22 cellular contexts compared by ENCODE assay signal in genomic region chr13:83515267-83515666, GRCh38.
DNase-seq lines count a peak whose midpoint lies in the region; ATAC-seq and TF ChIP-seq lines count a peak whose summit lies in the region.
"Had no signal": no experiment of that assay in that cellular context is flagged by ENCODE, and none has a peak within 500 bp of the region (broad histone marks: within the 10 kb centered on the region; RNA-seq: fewer than 3 reads in every experiment).

No MANE protein-coding gene starts in this region.

- DNase-seq in DMS53 (lab: John Stamatoyannopoulos, UW) (peak; percentile 40), DMS53 treated with DMSO at 0.1 percent for 48 hours (lab: John Stamatoyannopoulos, UW; ENCODE audit: unreplicated experiment) (no peak), NCI-H69 (lab: John Stamatoyannopoulos, UW) (peak; percentile 10), dedifferentiated amniotic fluid mesenchymal stem cell (ENCODE audit: extremely low spot score) (peak; percentile 54), renal cortical epithelial cell (ENCODE audit: low read depth) (peak; percentile 11), natural killer cell (no peak), mesenchymal stem cell (no peak), NCI-H1694 treated with DMSO at 0.1 percent for 48 hours (lab: John Stamatoyannopoulos, UW) (no peak)
- DNase-seq: 8988T; activated CD8-positive, alpha-beta T cell treated with anti-CD3 and anti-CD28 coated beads for 36 hours; activated naive CD8-positive, alpha-beta T cell treated with anti-CD3 and anti-CD28 coated beads, Interleukin-2, amount 50 U/mL, for 24 hours; CD8-positive, alpha-beta T cell; heart right ventricle; KG1; kidney; NCI-H146; NCI-H446; stimulated activated CD4-positive, alpha-beta T cell treated with anti-CD3 and anti-CD28 coated beads, Interleukin-2, amount 100 ng/mL, for 48 hours; thyroid gland had no signal

- no peak overlapping the region for H2BK12ac ChIP-seq in mesenchymal stem cell (ENCODE audit: low read length in 2 of 2)

- no peaks in the 10 kb centered on the region for H3K27me3 Mint-ChIP-seq in natural killer cell (ENCODE audit: low read depth in 2 of 2)
- H3K27me3 Mint-ChIP-seq: activated CD8-positive, alpha-beta T cell treated with anti-CD3 and anti-CD28 coated beads for 36 hours; activated naive CD8-positive, alpha-beta T cell treated with anti-CD3 and anti-CD28 coated beads, Interleukin-2, amount 50 U/mL, for 24 hours had no signal

- no peak overlapping the region for H3K27ac ChIP-seq in mesenchymal stem cell (ENCODE audit: low read length, poor library complexity, severe bottlenecking)
- H3K27ac ChIP-seq: heart right ventricle, thyroid gland, VCaP had no signal

- peaks cover 9 to 26% of the 10 kb centered on the region in 2 donors for H3K9me3 Mint-ChIP-seq in natural killer cell

- H4K8ac ChIP-seq in mesenchymal stem cell (ENCODE audit: low read length): no peak overlapping the region

- H3K23ac ChIP-seq in mesenchymal stem cell (ENCODE audit: low read length in 2 of 2): no peak overlapping the region

- no peak overlapping the region for H2AK5ac ChIP-seq in mesenchymal stem cell (ENCODE audit: low read length, severe bottlenecking)

- H3K4me2 ChIP-seq in mesenchymal stem cell (ENCODE audit: low read length, poor library complexity, severe bottlenecking): no peak overlapping the region

- H2AFZ ChIP-seq in mesenchymal stem cell (ENCODE audit: low read depth, low read length): no peak overlapping the region

- no peaks in the 10 kb centered on the region for H3K9me3 ChIP-seq in mesenchymal stem cell (ENCODE audit: control insufficient read depth, low read length)
- H3K9me3 ChIP-seq: thyroid gland had no signal

- H3K36me3 ChIP-seq in mesenchymal stem cell (ENCODE audit: control insufficient read depth in 1 of 2, insufficient read depth in 2 of 2, low read depth in 1 of 2, low read length in 2 of 2): no peaks in the 10 kb centered on the region
- H3K36me3 ChIP-seq: heart right ventricle, thyroid gland had no signal

- no peak overlapping the region for H3K4me3 ChIP-seq in mesenchymal stem cell (ENCODE audit: insufficient read depth in 1 of 2, low read depth in 1 of 2, low read length in 2 of 2)
- H3K4me3 ChIP-seq: heart right ventricle, thyroid gland had no signal

- no peak overlapping the region for H3K4ac ChIP-seq in mesenchymal stem cell (ENCODE audit: low read depth in 1 of 2, low read length in 2 of 2)

- no peaks in the 10 kb centered on the region for H3K27me3 ChIP-seq in mesenchymal stem cell (ENCODE audit: control insufficient read depth in 1 of 2, insufficient read depth in 1 of 2, low read length in 2 of 2)
- H3K27me3 ChIP-seq: heart right ventricle, thyroid gland had no signal

- H2BK15ac ChIP-seq in mesenchymal stem cell (ENCODE audit: low read depth, poor library complexity, severe bottlenecking): no peak overlapping the region

- no peak overlapping the region for H3K14ac ChIP-seq in mesenchymal stem cell (ENCODE audit: low read length in 2 of 2)

- no peak for TF ChIP-seq CTCF in natural killer cell (IDR thresholded peaks at IDR 0.05)

- ATAC-seq in natural killer cell: no peak
- ATAC-seq: activated CD8-positive, alpha-beta T cell treated with anti-CD3 and anti-CD28 coated beads for 36 hours; activated naive CD8-positive, alpha-beta T cell treated with anti-CD3 and anti-CD28 coated beads, Interleukin-2, amount 50 U/mL, for 24 hours; CD8-positive, alpha-beta T cell; HCT116; heart right ventricle; sciatic nerve had no signal

- H3K4me1 Mint-ChIP-seq in natural killer cell: no peaks in the 10 kb centered on the region
- H3K4me1 Mint-ChIP-seq: activated naive CD8-positive, alpha-beta T cell treated with anti-CD3 and anti-CD28 coated beads, Interleukin-2, amount 50 U/mL, for 24 hours had no signal

- H3K27ac Mint-ChIP-seq in natural killer cell: no peak overlapping the region
- H3K27ac Mint-ChIP-seq: activated CD8-positive, alpha-beta T cell treated with anti-CD3 and anti-CD28 coated beads for 36 hours; activated naive CD8-positive, alpha-beta T cell treated with anti-CD3 and anti-CD28 coated beads, Interleukin-2, amount 50 U/mL, for 24 hours; CD8-positive, alpha-beta T cell had no signal

- 94% methylated on average over 1 of the region's 1 CpG for WGBS in mesenchymal stem cell

- H3K36me3 Mint-ChIP-seq in natural killer cell: no peaks in the 10 kb centered on the region
- H3K36me3 Mint-ChIP-seq: CD8-positive, alpha-beta T cell had no signal

- H3K18ac ChIP-seq in mesenchymal stem cell (ENCODE audit: low read depth in 1 of 2, low read length in 2 of 2): no peak overlapping the region

- no peaks in the 10 kb centered on the region for H3K4me1 ChIP-seq in mesenchymal stem cell (ENCODE audit: control insufficient read depth, insufficient read depth, low read depth, low read length)
- H3K4me1 ChIP-seq: heart right ventricle, thyroid gland had no signal

- no peak overlapping the region for H4K91ac ChIP-seq in mesenchymal stem cell (ENCODE audit: low read length)

- H2BK120ac ChIP-seq in mesenchymal stem cell (ENCODE audit: low read depth, low read length): no peak overlapping the region

- H3K9ac ChIP-seq in mesenchymal stem cell (ENCODE audit: low read length): no peak overlapping the region

- H2BK5ac ChIP-seq in mesenchymal stem cell (ENCODE audit: low read depth, low read length, poor library complexity, severe bottlenecking): no peak overlapping the region

- H3K79me1 ChIP-seq in mesenchymal stem cell (replicated peaks; ENCODE audit: low read length, poor library complexity, severe bottlenecking): no peaks in the 10 kb centered on the region

- H3K4me3 Mint-ChIP-seq in natural killer cell: no peak overlapping the region
- H3K4me3 Mint-ChIP-seq: activated CD8-positive, alpha-beta T cell treated with anti-CD3 and anti-CD28 coated beads for 36 hours; activated naive CD8-positive, alpha-beta T cell treated with anti-CD3 and anti-CD28 coated beads, Interleukin-2, amount 50 U/mL, for 24 hours; CD8-positive, alpha-beta T cell had no signal

- intact Hi-C loops in natural killer cell (cut with micrococcal nuclease): no loop called here

Comparison
In these comparisons a context has a peak if more than half of its experiments do, and no peak if none do; other contexts are left out.
1. DNase-seq: peak in DMS53 (single experiment), NCI-H69 (single experiment), dedifferentiated amniotic fluid mesenchymal stem cell (single experiment) and renal cortical epithelial cell (single experiment); none in DMS53 treated with DMSO at 0.1 percent for 48 hours (single experiment), natural killer cell (single experiment), mesenchymal stem cell (single experiment) and NCI-H1694 treated with DMSO at 0.1 percent for 48 hours (single experiment).